Comparison of ENCODE assay signal across 8 cellular contexts in genomic region chr13:91313103-91313502, GRCh38. TPM values are rescaled to one million over a fixed set of nuclear protein-coding genes. Genes with fewer than 3 reads are reported as not detected.
DNase-seq lines count a peak whose midpoint lies in the region; ATAC-seq, FAIRE-seq and TF ChIP-seq lines count a peak whose summit lies in the region.

No MANE protein-coding gene starts in this region.

- H3K4me3 Mint-ChIP-seq in CD4-positive, CD25-positive, alpha-beta regulatory T cell: no peak overlapping the region

- peak; percentile 56 to 66 for ATAC-seq in CD4-positive, CD25-positive, alpha-beta regulatory T cell (ENCODE audit: low read depth in 2 of 2)
- ATAC-seq in GM18511 (IDR thresholded peaks at IDR 0.05; ENCODE audit: unreplicated experiment) (peak; percentile 85), HG02884 (IDR thresholded peaks at IDR 0.05; ENCODE audit: unreplicated experiment) (peak; percentile 76)

- H3K9me3 Mint-ChIP-seq in CD4-positive, CD25-positive, alpha-beta regulatory T cell: no peaks in the 10 kb centered on the region

- DNase-seq in CD4-positive, CD25-positive, alpha-beta regulatory T cell: peak in 2 of 3 donors; percentile 28 to 45
- peak; percentile 73 to 90 for DNase-seq in NOMO-1 (lab: John Stamatoyannopoulos, UW; ENCODE audit: unreplicated experiment in 2 of 2)
- DNase-seq in bronchial epithelial cell (ENCODE audit: low read depth): peak; percentile 17
- peak; percentile 50 for DNase-seq in midbrain (lab: John Stamatoyannopoulos, UW)
- no peak for DNase-seq in DMS79 treated with DMSO at 0.1 percent for 48 hours (lab: John Stamatoyannopoulos, UW)
- DNase-seq in NCI-H2171 (lab: John Stamatoyannopoulos, UW): no peak

- H3K36me3 ChIP-seq in CD4-positive, CD25-positive, alpha-beta regulatory T cell (ENCODE audit: control insufficient read depth, insufficient read depth, low read length): no peaks in the 10 kb centered on the region
- H3K36me3 ChIP-seq in bronchial epithelial cell (ENCODE audit: control insufficient read depth, insufficient read depth, low read length): no peaks in the 10 kb centered on the region

- no peak for FAIRE-seq in bronchial epithelial cell (lab: Jason Lieb, UNC)

- H3K27me3 ChIP-seq in CD4-positive, CD25-positive, alpha-beta regulatory T cell (ENCODE audit: control insufficient read depth, insufficient read depth, low read length): peaks cover 4% of the 10 kb centered on the region
- no peaks in the 10 kb centered on the region for H3K27me3 ChIP-seq in bronchial epithelial cell (ENCODE audit: control insufficient read depth, insufficient read depth, low read length)

- H3K36me3 Mint-ChIP-seq in CD4-positive, CD25-positive, alpha-beta regulatory T cell: no peaks in the 10 kb centered on the region

- no peaks in the 10 kb centered on the region for H3K9me3 ChIP-seq in CD4-positive, CD25-positive, alpha-beta regulatory T cell (ENCODE audit: control insufficient read depth in 2 of 2, low read length in 2 of 2)

- no peak overlapping the region for H3K27ac ChIP-seq in CD4-positive, CD25-positive, alpha-beta regulatory T cell (ENCODE audit: insufficient read depth, low read length, poor library complexity, severe bottlenecking)

- no peak overlapping the region for H3K4me3 ChIP-seq in CD4-positive, CD25-positive, alpha-beta regulatory T cell (ENCODE audit: low read depth, low read length)
- no peak overlapping the region for H3K4me3 ChIP-seq in bronchial epithelial cell (ENCODE audit: low read depth, low read length)

- peaks cover 0 to 6% (median 3%) of the 10 kb centered on the region in 4 donors for H3K4me1 Mint-ChIP-seq in CD4-positive, CD25-positive, alpha-beta regulatory T cell

- H3K4me1 ChIP-seq in CD4-positive, CD25-positive, alpha-beta regulatory T cell (ENCODE audit: control insufficient read depth, insufficient read depth, low read length, poor library complexity, severe bottlenecking): no peaks in the 10 kb centered on the region

- H3K27me3 Mint-ChIP-seq in CD4-positive, CD25-positive, alpha-beta regulatory T cell: peaks cover 22% of the 10 kb centered on the region

- H3K27ac Mint-ChIP-seq in CD4-positive, CD25-positive, alpha-beta regulatory T cell: no peak overlapping the region

- peak; percentile 35 for TF ChIP-seq CTCF in bronchial epithelial cell (IDR thresholded peaks at IDR 0.05; ENCODE audit: insufficient read depth, low read length, severe bottlenecking)

RNA-seq across cellular contexts. Expression of gene MIR17HG, which starts 34.4 kb away (rescaled TPM):
- total RNA-seq in CD4-positive, CD25-positive, alpha-beta regulatory T cell: 7.2 TPM
- under 1 TPM; 0.32 to 0.64 (median 0.48) TPM for polyA plus RNA-seq in CD4-positive, CD25-positive, alpha-beta regulatory T cell
- 4.5 and 19.2 TPM in 2 replicates for total RNA-seq in bronchial epithelial cell

Comparison
In these comparisons a context has a peak if more than half of its experiments do, and no peak if none do; other contexts are left out.
1. DNase-seq: peak in CD4-positive, CD25-positive, alpha-beta regulatory T cell (2 of 3), NOMO-1 (2 of 2), bronchial epithelial cell (single experiment) and midbrain (single experiment); none in DMS79 treated with DMSO at 0.1 percent for 48 hours (single experiment) and NCI-H2171 (single experiment).
2. Peak in every context shown above with its lines, with median percentiles within 50 percentile points of each other: ATAC-seq.